Comparison of ENCODE assay signal across 8 cellular contexts in genomic region chr17:65562206-65562531, GRCh38. TPM values are rescaled to one million over a fixed set of nuclear protein-coding genes. Genes with fewer than 3 reads are reported as not detected.
A peak's percentile ranks its signal among the peaks of the same experiment; 100 is the strongest.
DNase-seq lines count a peak whose midpoint lies in the region; ATAC-seq and TF ChIP-seq lines count a peak whose summit lies in the region.

No MANE protein-coding gene starts in this region.

- peak overlapping the region; percentile 52 for H3K9ac ChIP-seq in neural cell (ENCODE audit: low read length)

- no peaks in the 10 kb centered on the region for H3K9me2 ChIP-seq in neural cell (ENCODE audit: insufficient read depth, low read length)

- no peaks in the 10 kb centered on the region for H3K27me3 ChIP-seq in neural cell (ENCODE audit: insufficient read depth, low read depth, low read length)
- no peaks in the 10 kb centered on the region for H3K27me3 ChIP-seq in thyroid gland

- ATAC-seq in GM21825 (IDR thresholded peaks at IDR 0.05; ENCODE audit: unreplicated experiment) (no peak), HG02588 (IDR thresholded peaks at IDR 0.05; ENCODE audit: unreplicated experiment) (no peak)

- H3F3A ChIP-seq in neural cell (ENCODE audit: insufficient read depth, low read length, poor library complexity, severe bottlenecking): no peaks in the 10 kb centered on the region

- peaks cover 20% of the 10 kb centered on the region for H4K20me1 ChIP-seq in neural cell (ENCODE audit: insufficient read depth)

- H3K4me3 ChIP-seq in LNCaP clone FGC (ENCODE audit: low read depth, low read length): peak overlapping the region; percentile 73
- H3K4me3 ChIP-seq in neural cell (ENCODE audit: low read length): no peak overlapping the region
- H3K4me3 ChIP-seq in thyroid gland (replicated peaks in 1 of 3): no peak overlapping the region

- TF ChIP-seq CTCF in C4-2B (conservative IDR thresholded peaks at IDR 0.05) (no peak), LNCaP clone FGC (IDR thresholded peaks at IDR 0.05; ENCODE audit: control insufficient read depth, extremely low read depth, insufficient read depth) (no peak), neural cell (IDR thresholded peaks at IDR 0.05; ENCODE audit: poor library complexity, severe bottlenecking) (no peak), thyroid gland (IDR thresholded peaks at IDR 0.05) (no peak)

- DNase-seq in LNCaP clone FGC (ENCODE audit: low read depth) (no peak), thyroid gland (no peak), middle frontal gyrus (ENCODE audit: extremely low spot score, low spot score) (no peak)

- H2AFZ ChIP-seq in neural cell (ENCODE audit: low read depth, low read length): no peak overlapping the region

- H3K4me1 ChIP-seq in thyroid gland: peaks cover 6 to 21% of the 10 kb centered on the region in 2 donors

- no peak for TF ChIP-seq EP300 in neural cell (conservative IDR thresholded peaks at IDR 0.05; ENCODE audit: poor library complexity, severe bottlenecking)

- intact Hi-C loops in thyroid gland (cut with DNase I): loop anchor here (10.0 kb wide), 1 partner anchor 423 kb away; no protein-coding TSS in a partner anchor

- peak overlapping the region; percentile 68 for H3K4me2 ChIP-seq in neural cell (ENCODE audit: low read length)

- H3K36me3 ChIP-seq in neural cell (ENCODE audit: insufficient read depth, low read length): no peaks in the 10 kb centered on the region
- H3K36me3 ChIP-seq in thyroid gland: no peaks in the 10 kb centered on the region

- H3K27ac ChIP-seq in C4-2B (peak overlapping the region; percentile 80), cingulate gyrus (ENCODE audit: low read depth, low read length) (peak overlapping the region; percentile 47), neural cell (ENCODE audit: low read length) (peak overlapping the region; percentile 57), thyroid gland (no peak overlapping the region)

- no peaks in the 10 kb centered on the region for H3K79me2 ChIP-seq in neural cell (replicated peaks; ENCODE audit: insufficient read depth, low read length)

- H3K9me3 ChIP-seq in neural cell (ENCODE audit: low read length): no peaks in the 10 kb centered on the region
- no peaks in the 10 kb centered on the region for H3K9me3 ChIP-seq in thyroid gland

- 56 to 59% methylated on average over 9 of the region's 9 CpGs for WGBS in thyroid gland, 2 donors

- no peak for TF ChIP-seq POLR2A in thyroid gland (IDR thresholded peaks at IDR 0.05)

- TF ChIP-seq RAD21 in neural cell (conservative IDR thresholded peaks at IDR 0.05): no peak

TF ChIP-seq in neural cell, 6 proteins besides CTCF, POLR2A, EP300 and RAD21:
- no peak for TF ChIP-seq EZH2 (IDR thresholded peaks at IDR 0.05; ENCODE audit: borderline replicate concordance, insufficient read depth, low read length, poor library complexity, severe bottlenecking)
- no peak for TF ChIP-seq MXI1 (conservative IDR thresholded peaks at IDR 0.05; ENCODE audit: poor library complexity, severe bottlenecking)
- no peak for TF ChIP-seq TAF1 (IDR thresholded peaks at IDR 0.05; ENCODE audit: low read depth)
- no peak for TF ChIP-seq SMC3 (conservative IDR thresholded peaks at IDR 0.05; ENCODE audit: poor library complexity)

RNA-seq across cellular contexts. Expression of gene AXIN2, which starts 0.7 kb away (rescaled TPM):
- polyA plus RNA-seq in neural cell: 26.7 and 33.1 TPM in 2 replicates
- polyA minus RNA-seq in neural cell: 51.4 and 54.0 TPM in 2 replicates
- 10 to 100 TPM; 23.9 to 54.3 (median 42.8) TPM for total RNA-seq in thyroid gland

Comparison
In these comparisons a context has a peak if more than half of its experiments do, and no peak if none do; other contexts are left out.
1. H3K27ac ChIP-seq: peak in C4-2B (single experiment), cingulate gyrus (single experiment) and neural cell (single experiment); none in thyroid gland (0 of 3).